ENCODE assay signal across 23 cellular contexts in the genomic region with DNA sequence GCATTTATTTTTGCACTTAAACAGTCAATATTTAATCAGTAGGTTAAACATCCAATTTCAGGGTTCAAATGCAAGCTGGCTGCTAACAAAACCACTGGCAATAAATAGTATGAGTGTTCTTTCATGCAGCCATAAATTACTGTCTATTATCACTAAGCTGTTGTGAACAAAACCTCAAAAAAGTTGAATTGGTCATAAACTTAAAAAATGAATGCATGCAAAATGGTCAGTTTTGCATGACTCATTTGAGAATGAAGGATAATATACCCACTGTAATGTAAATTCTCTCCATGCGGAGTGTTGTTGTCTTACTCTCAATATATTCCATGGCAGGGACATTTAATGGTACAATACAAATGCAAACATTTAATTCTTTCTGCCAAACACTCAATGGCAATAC.
DNase-seq lines count a peak whose midpoint lies in the region; ATAC-seq and TF ChIP-seq lines count a peak whose summit lies in the region.
"Had no signal": no experiment of that assay in that cellular context is flagged by ENCODE, and none has a peak within 500 bp of the region (broad histone marks: within the 10 kb centered on the region; RNA-seq: fewer than 3 reads in every experiment).

No MANE protein-coding gene starts in this region.

- H2AFZ ChIP-seq in SK-N-SH (ENCODE audit: low read depth) (no peak overlapping the region), hepatocyte (no peak overlapping the region)

- peaks cover 10% of the 10 kb centered on the region for H3K9me3 Mint-ChIP-seq in activated T-helper 17 cell treated with anti-CD3 and anti-CD28 coated beads, Interleukin-2, amount 50 U/mL, for 72 hours

- 83% methylated on average over 1 of the region's 1 CpG for WGBS in SK-N-SH (ENCODE audit: low lambda C conversion rate)
- 56% methylated on average over 1 of the region's 1 CpG for WGBS in hepatocyte (ENCODE audit: low lambda C conversion rate, missing lambda C conversion rate)
- 88 to 92% methylated on average over 1 of the region's 1 CpG for WGBS in testis, 2 donors

- H3K4me3 Mint-ChIP-seq in activated T-helper 17 cell treated with anti-CD3 and anti-CD28 coated beads, Interleukin-2, amount 50 U/mL, for 72 hours: no peak overlapping the region
- H3K4me3 Mint-ChIP-seq: activated naive CD8-positive, alpha-beta T cell treated with anti-CD3 and anti-CD28 coated beads for 36 hours; brain; natural killer cell had no signal

- H3K27ac ChIP-seq in AG04450 (ENCODE audit: low read depth, low read length) (no peak overlapping the region), SK-N-SH (ENCODE audit: low read depth in 2 of 2, low read length in 1 of 2) (no peak overlapping the region), hepatocyte (no peak overlapping the region), testis (no peak overlapping the region)
- H3K27ac ChIP-seq: ovary, suprapubic skin had no signal

- no peaks in the 10 kb centered on the region for H4K20me1 ChIP-seq in SK-N-SH (ENCODE audit: insufficient read depth)
- H4K20me1 ChIP-seq in hepatocyte (ENCODE audit: insufficient read depth, poor library complexity, severe bottlenecking): no peaks in the 10 kb centered on the region

- CTCF ChIA-PET in AG04450 (lab: Charles Lee) (interaction anchor here (1.1 to 1.5 kb wide), 2 partner anchors 11 to 72 kb away, joined by 3 to 4 read pairs; no protein-coding TSS in a partner anchor), SK-N-SH (lab: Yijun Ruan, JAX) (interaction anchor here (0.6 to 1.2 kb wide), 3 partner anchors 56 to 1207 kb away, joined by 3 read pairs; no protein-coding TSS in a partner anchor)

- TF ChIP-seq CTCF in AG04450 (IDR thresholded peaks at IDR 0.05; ENCODE audit: low read depth, low read length) (no peak), SK-N-SH (IDR thresholded peaks at IDR 0.05) (no peak), hepatocyte (IDR thresholded peaks at IDR 0.05; ENCODE audit: poor library complexity) (no peak), testis (IDR thresholded peaks at IDR 0.05) (no peak)

- no peaks in the 10 kb centered on the region for H3K36me3 ChIP-seq in SK-N-SH (replicated peaks in 1 of 2; ENCODE audit: control insufficient read depth in 1 of 2, insufficient read depth in 2 of 2, low read length in 1 of 2)
- H3K36me3 ChIP-seq in hepatocyte (replicated peaks; ENCODE audit: insufficient read depth, low read depth): no peaks in the 10 kb centered on the region
- no peaks in the 10 kb centered on the region for H3K36me3 ChIP-seq in testis (ENCODE audit: low read depth, missing control alignments)
- H3K36me3 ChIP-seq: MG63, ovary, suprapubic skin had no signal

- H3F3A ChIP-seq in SK-N-SH (replicated peaks; ENCODE audit: insufficient read depth): peaks cover 3% of the 10 kb centered on the region

- no peak overlapping the region for H3K27ac Mint-ChIP-seq in activated T-helper 17 cell treated with anti-CD3 and anti-CD28 coated beads, Interleukin-2, amount 50 U/mL, for 72 hours
- H3K27ac Mint-ChIP-seq: activated naive CD8-positive, alpha-beta T cell treated with anti-CD3 and anti-CD28 coated beads for 36 hours; brain; natural killer cell had no signal

- H3K36me3 Mint-ChIP-seq in activated T-helper 17 cell treated with anti-CD3 and anti-CD28 coated beads, Interleukin-2, amount 50 U/mL, for 72 hours (ENCODE audit: low read depth): no peaks in the 10 kb centered on the region
- H3K36me3 Mint-ChIP-seq: activated naive CD8-positive, alpha-beta T cell treated with anti-CD3 and anti-CD28 coated beads for 36 hours; brain had no signal

- H3K9ac ChIP-seq in SK-N-SH: no peak overlapping the region

- DNase-seq in AG04450 (ENCODE audit: low read depth, low spot score): peak; percentile 8
- peak; percentile 10 for DNase-seq in GM03348 (ENCODE audit: low spot score)
- peak; percentile 62 to 80 for DNase-seq in NCI-H2081 (lab: John Stamatoyannopoulos, UW)
- no peak for DNase-seq in SK-N-SH
- DNase-seq in activated naive CD4-positive, alpha-beta T cell (lab: John Stamatoyannopoulos, UW): no peak
- no peak for DNase-seq in hepatocyte (ENCODE audit: low spot score)
- DNase-seq in testis: no peak
- DNase-seq: activated CD4-positive, alpha-beta T cell treated with anti-CD3 and anti-CD28 coated beads for 1 hour; activated naive CD8-positive, alpha-beta T cell treated with anti-CD3 and anti-CD28 coated beads for 36 hours; activated T-cell treated with anti-CD3 and anti-CD28 coated beads, Interleukin-2, amount 50 U/mL, for 48 hours; DMS 273 treated with DMSO at 0.1 percent for 48 hours; effector memory CD4-positive, alpha-beta T cell; MG63; natural killer cell; NCI-H1694 treated with DMSO at 0.1 percent for 48 hours; ovary; right cardiac atrium; SW 1271 had no signal

- H3K4me2 ChIP-seq in SK-N-SH (no peak overlapping the region), hepatocyte (no peak overlapping the region)

- H3K27me3 Mint-ChIP-seq in activated T-helper 17 cell treated with anti-CD3 and anti-CD28 coated beads, Interleukin-2, amount 50 U/mL, for 72 hours: no peaks in the 10 kb centered on the region
- H3K27me3 Mint-ChIP-seq: activated naive CD8-positive, alpha-beta T cell treated with anti-CD3 and anti-CD28 coated beads for 36 hours; brain had no signal

- TF ChIP-seq RAD21 in SK-N-SH (IDR thresholded peaks at IDR 0.05; ENCODE audit: low read length): no peak

- H3K9me2 ChIP-seq in SK-N-SH (no peaks in the 10 kb centered on the region), hepatocyte (replicated peaks; ENCODE audit: insufficient read depth) (no peaks in the 10 kb centered on the region)

- H3K4me1 Mint-ChIP-seq in activated T-helper 17 cell treated with anti-CD3 and anti-CD28 coated beads, Interleukin-2, amount 50 U/mL, for 72 hours: no peaks in the 10 kb centered on the region
- H3K4me1 Mint-ChIP-seq: activated naive CD8-positive, alpha-beta T cell treated with anti-CD3 and anti-CD28 coated beads for 36 hours; natural killer cell had no signal

- intact Hi-C loops in testis (cut with DNase I; ENCODE audit: low total_unique reads): no loop called here

- H3K79me2 ChIP-seq in SK-N-SH (ENCODE audit: insufficient read depth): no peaks in the 10 kb centered on the region
- H3K79me2 ChIP-seq in hepatocyte: no peaks in the 10 kb centered on the region

- ATAC-seq in activated T-helper 17 cell treated with anti-CD3 and anti-CD28 coated beads, Interleukin-2, amount 50 U/mL, for 72 hours (replicated peaks): no peak
- ATAC-seq: esophagus mucosa, natural killer cell, right cardiac atrium, Right ventricle myocardium inferior had no signal

- POLR2A ChIA-PET in AG04450 (lab: Yijun Ruan, JAX): no interaction called here
- POLR2A ChIA-PET in SK-N-SH (lab: Yijun Ruan, JAX): no interaction called here

- TF ChIP-seq POLR2A in testis (IDR thresholded peaks at IDR 0.05): no peak

- H3K4me1 ChIP-seq in SK-N-SH (ENCODE audit: control insufficient read depth in 1 of 2, insufficient read depth in 2 of 2, low read depth in 1 of 2, low read length in 1 of 2) (no peaks in the 10 kb centered on the region; a peak in 1 of 4 replicates), hepatocyte (ENCODE audit: insufficient read depth) (no peaks in the 10 kb centered on the region), testis (no peaks in the 10 kb centered on the region)
- H3K4me1 ChIP-seq: suprapubic skin had no signal

- H3K27me3 ChIP-seq in AG04450 (ENCODE audit: control insufficient read depth, insufficient read depth, low read length) (no peaks in the 10 kb centered on the region), SK-N-SH (ENCODE audit: insufficient read depth) (no peaks in the 10 kb centered on the region), hepatocyte (no peaks in the 10 kb centered on the region), testis (no peaks in the 10 kb centered on the region)
- H3K27me3 ChIP-seq: MG63, ovary, suprapubic skin had no signal

- H3K4me3 ChIP-seq in AG04450 (ENCODE audit: low read depth, low read length) (no peak overlapping the region), SK-N-SH (ENCODE audit: low read depth in 2 of 2, low read length in 1 of 2) (no peak overlapping the region), hepatocyte (no peak overlapping the region), testis (no peak overlapping the region)
- H3K4me3 ChIP-seq: MG63, ovary, suprapubic skin had no signal

- no peaks in the 10 kb centered on the region for H3K9me3 ChIP-seq in AG04450 (ENCODE audit: control insufficient read depth, insufficient read depth, low read length)
- no peaks in the 10 kb centered on the region for H3K9me3 ChIP-seq in SK-N-SH
- no peaks in the 10 kb centered on the region for H3K9me3 ChIP-seq in hepatocyte (ENCODE audit: low read depth)
- no peaks in the 10 kb centered on the region for H3K9me3 ChIP-seq in testis
- H3K9me3 ChIP-seq: MG63, ovary, suprapubic skin had no signal

- TF ChIP-seq EP300 in SK-N-SH (IDR thresholded peaks at IDR 0.05; ENCODE audit: borderline replicate concordance in 1 of 2, low read depth in 1 of 2, low read length in 1 of 2): peak in 1 of 2 experiments; percentile 26; a peak in 1 of 4 replicates

TF ChIP-seq in SK-N-SH, 30 proteins besides CTCF, POLR2A, EP300 and RAD21 (continues in another document):
- TF ChIP-seq, protein P1, sequence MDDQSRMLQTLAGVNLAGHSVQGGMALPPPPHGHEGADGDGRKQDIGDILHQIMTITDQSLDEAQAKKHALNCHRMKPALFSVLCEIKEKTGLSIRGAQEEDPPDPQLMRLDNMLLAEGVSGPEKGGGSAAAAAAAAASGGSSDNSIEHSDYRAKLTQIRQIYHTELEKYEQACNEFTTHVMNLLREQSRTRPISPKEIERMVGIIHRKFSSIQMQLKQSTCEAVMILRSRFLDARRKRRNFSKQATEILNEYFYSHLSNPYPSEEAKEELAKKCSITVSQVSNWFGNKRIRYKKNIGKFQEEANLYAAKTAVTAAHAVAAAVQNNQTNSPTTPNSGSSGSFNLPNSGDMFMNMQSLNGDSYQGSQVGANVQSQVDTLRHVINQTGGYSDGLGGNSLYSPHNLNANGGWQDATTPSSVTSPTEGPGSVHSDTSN (IDR thresholded peaks at IDR 0.05): peak; percentile 73
- no peak for TF ChIP-seq NRF1 (IDR thresholded peaks at IDR 0.05; ENCODE audit: low read depth, low read length)
- TF ChIP-seq YY1 (IDR thresholded peaks at IDR 0.05; ENCODE audit: low read depth): no peak
- TF ChIP-seq, protein P2, sequence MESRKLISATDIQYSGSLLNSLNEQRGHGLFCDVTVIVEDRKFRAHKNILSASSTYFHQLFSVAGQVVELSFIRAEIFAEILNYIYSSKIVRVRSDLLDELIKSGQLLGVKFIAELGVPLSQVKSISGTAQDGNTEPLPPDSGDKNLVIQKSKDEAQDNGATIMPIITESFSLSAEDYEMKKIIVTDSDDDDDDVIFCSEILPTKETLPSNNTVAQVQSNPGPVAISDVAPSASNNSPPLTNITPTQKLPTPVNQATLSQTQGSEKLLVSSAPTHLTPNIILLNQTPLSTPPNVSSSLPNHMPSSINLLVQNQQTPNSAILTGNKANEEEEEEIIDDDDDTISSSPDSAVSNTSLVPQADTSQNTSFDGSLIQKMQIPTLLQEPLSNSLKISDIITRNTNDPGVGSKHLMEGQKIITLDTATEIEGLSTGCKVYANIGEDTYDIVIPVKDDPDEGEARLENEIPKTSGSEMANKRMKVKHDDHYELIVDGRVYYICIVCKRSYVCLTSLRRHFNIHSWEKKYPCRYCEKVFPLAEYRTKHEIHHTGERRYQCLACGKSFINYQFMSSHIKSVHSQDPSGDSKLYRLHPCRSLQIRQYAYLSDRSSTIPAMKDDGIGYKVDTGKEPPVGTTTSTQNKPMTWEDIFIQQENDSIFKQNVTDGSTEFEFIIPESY (IDR thresholded peaks at IDR 0.05; ENCODE audit: borderline replicate concordance, low read depth): no peak
- TF ChIP-seq SMC3 (IDR thresholded peaks at IDR 0.05; ENCODE audit: low read depth, low read length): no peak

Comparison
In these comparisons a context has a peak if more than half of its experiments do, and no peak if none do; other contexts are left out.
1. DNase-seq: peak in AG04450 (single experiment), GM03348 (single experiment) and NCI-H2081 (2 of 2); none in SK-N-SH (single experiment), activated naive CD4-positive, alpha-beta T cell (0 of 4), hepatocyte (single experiment) and testis (single experiment).